Comparison of ENCODE assay signal across 19 cellular contexts in the genomic region with DNA sequence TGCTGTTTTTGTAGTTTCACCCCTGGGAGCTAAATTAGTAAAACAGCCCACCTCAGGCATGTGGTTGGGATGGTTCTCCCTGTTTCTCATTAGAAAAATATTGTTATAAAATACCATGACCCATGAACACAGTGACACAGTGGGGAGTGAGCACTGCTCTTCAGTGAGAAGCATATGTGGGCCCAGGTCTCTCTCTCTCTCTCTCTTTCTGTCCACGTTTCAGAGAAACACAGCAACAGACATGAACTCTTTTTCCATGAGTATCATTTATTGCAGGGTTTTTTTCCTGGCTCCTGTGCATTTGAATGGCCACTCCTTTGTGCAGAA. TPM values are rescaled to one million over a fixed set of nuclear protein-coding genes. Genes with fewer than 3 reads are reported as not detected.
DNase-seq lines count a peak whose midpoint lies in the region; ATAC-seq and TF ChIP-seq lines count a peak whose summit lies in the region.
"Had no signal": no experiment of that assay in that cellular context is flagged by ENCODE, and none has a peak within 500 bp of the region (broad histone marks: within the 10 kb centered on the region; RNA-seq: fewer than 3 reads in every experiment).

No MANE protein-coding gene starts in this region.

- H3K4me1 ChIP-seq in right atrium auricular region, result peaks cover 0 to 35% of the 10 kb centered on the region in 2 donors
- H3K4me1 ChIP-seq in right cardiac atrium (ENCODE audit: control insufficient read depth, insufficient read depth, low read length), result peaks cover 7% of the 10 kb centered on the region
- H3K4me1 ChIP-seq: Caco-2, colonic mucosa had no signal

- ATAC-seq in right cardiac atrium (no peak), GM21619 (IDR thresholded peaks at IDR 0.05; ENCODE audit: unreplicated experiment) (no peak)

- H3K27ac Mint-ChIP-seq in osteocyte (ENCODE audit: unreplicated experiment), result peak overlapping the region; percentile 11
- H3K27ac Mint-ChIP-seq: activated T-helper 17 cell treated with anti-CD3 and anti-CD28 coated beads, Interleukin-2, amount 50 U/mL, for 72 hours had no signal

- 51% methylated on average over 1 of the region's 1 CpG for WGBS in right cardiac atrium

- no peaks in the 10 kb centered on the region for H3K36me3 Mint-ChIP-seq in osteocyte (ENCODE audit: unreplicated experiment)

- H3K4me3 Mint-ChIP-seq in osteocyte (ENCODE audit: unreplicated experiment), result no peak overlapping the region
- H3K4me3 Mint-ChIP-seq: activated T-helper 17 cell treated with anti-CD3 and anti-CD28 coated beads, Interleukin-2, amount 50 U/mL, for 72 hours had no signal

- no peak for TF ChIP-seq CTCF in right atrium auricular region (IDR thresholded peaks at IDR 0.05)
- TF ChIP-seq CTCF in fibroblast of mammary gland (conservative IDR thresholded peaks at IDR 0.05; ENCODE audit: control insufficient read depth, insufficient read depth, low read depth, low read length), result no peak
- no peak for TF ChIP-seq CTCF in osteocyte (IDR thresholded peaks at IDR 0.05)

- H3K4me1 Mint-ChIP-seq in osteocyte (ENCODE audit: unreplicated experiment), result peaks cover 29% of the 10 kb centered on the region

- no peaks in the 10 kb centered on the region for H3K9me3 Mint-ChIP-seq in osteocyte (ENCODE audit: unreplicated experiment)
- H3K9me3 Mint-ChIP-seq: activated T-helper 17 cell treated with anti-CD3 and anti-CD28 coated beads, Interleukin-2, amount 50 U/mL, for 72 hours had no signal

- DNase-seq in right atrium auricular region (ENCODE audit: low spot score) (no peak), right cardiac atrium (no peak), fibroblast of mammary gland (ENCODE audit: low read depth) (peak; percentile 27), osteocyte (ENCODE audit: extremely low spot score, unreplicated experiment) (no peak), head of caudate nucleus (no peak), NCI-H226 (no peak)
- no peak for DNase-seq in activated naive CD4-positive, alpha-beta T cell treated with Interleukin-2 at 50 U/mL for 16 hours
- DNase-seq: amniotic stem cell, Caco-2, colonic mucosa, GOT3, islet precursor cell, NCI-H2029 treated with DMSO at 0.1 percent for 48 hours, NCI-H526 treated with DMSO at 0.1 percent for 48 hours, Peyer's patch, testis had no signal

- no peaks in the 10 kb centered on the region for H3K9me3 ChIP-seq in right atrium auricular region
- H3K9me3 ChIP-seq in right cardiac atrium (ENCODE audit: control insufficient read depth, low read length), result no peaks in the 10 kb centered on the region
- H3K9me3 ChIP-seq: Caco-2, colonic mucosa, Peyer's patch, testis had no signal

- peaks cover 4% of the 10 kb centered on the region for H3K27me3 Mint-ChIP-seq in osteocyte (ENCODE audit: unreplicated experiment)

- H3K27ac ChIP-seq in right atrium auricular region (peak overlapping the region; percentile 15 to 70), right cardiac atrium (ENCODE audit: low read length) (no peak overlapping the region)
- H3K27ac ChIP-seq: colonic mucosa, epithelial cell of prostate had no signal

- H3K4me3 ChIP-seq in right atrium auricular region (no peak overlapping the region), right cardiac atrium (ENCODE audit: low read length) (no peak overlapping the region), fibroblast of mammary gland (ENCODE audit: control insufficient read depth, low read depth, low read length) (no peak overlapping the region)
- H3K4me3 ChIP-seq: colonic mucosa, Peyer's patch, testis had no signal

- peaks cover 4% of the 10 kb centered on the region for H3K36me3 ChIP-seq in right atrium auricular region
- H3K36me3 ChIP-seq: colonic mucosa, Peyer's patch had no signal

- H3K27me3 ChIP-seq in right atrium auricular region, result no peaks in the 10 kb centered on the region
- H3K27me3 ChIP-seq in right cardiac atrium (ENCODE audit: control insufficient read depth, insufficient read depth), result no peaks in the 10 kb centered on the region
- H3K27me3 ChIP-seq: colonic mucosa, Peyer's patch, testis had no signal

- intact Hi-C loops in right cardiac atrium (cut with DNase I) (no loop called here), head of caudate nucleus (cut with DNase I) (no loop called here)

RNA-seq across cellular contexts. Expression of gene CYRIA, which starts 41.3 kb away (rescaled TPM):
- total RNA-seq in right atrium auricular region (1 to 10 TPM; 1.7 to 2.8 TPM), right cardiac atrium (1 to 10 TPM; 3.1 to 5.0 (median 4.2) TPM), osteocyte (2.8 TPM in 2 replicates)
- 1.2 TPM for polyA plus RNA-seq in right cardiac atrium
